In the genomic region with DNA sequence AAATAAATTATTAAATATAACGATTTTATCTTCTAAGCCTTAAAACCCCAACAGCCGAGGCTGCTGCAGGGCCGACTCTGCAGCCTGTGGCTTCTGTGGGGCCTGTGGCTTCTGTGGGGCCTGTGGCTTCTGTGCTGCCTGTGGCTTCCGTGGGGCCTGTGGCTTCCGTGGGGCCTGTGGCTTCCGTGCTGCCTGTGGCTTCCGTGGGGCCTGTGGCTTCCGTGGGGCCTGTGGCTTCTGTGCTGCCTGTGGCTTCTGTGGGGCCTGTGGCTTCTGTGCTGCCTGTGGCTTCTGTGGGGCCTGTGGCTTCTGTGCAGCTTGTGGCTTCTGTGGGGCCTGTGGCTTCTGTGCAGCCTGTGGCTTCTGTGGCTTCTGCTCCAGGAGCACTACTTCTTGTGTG, we compare ENCODE assay signal across 12 cellular contexts. TPM values are rescaled to one million over a fixed set of nuclear protein-coding genes. Genes with fewer than 3 reads are reported as not detected.
DNase-seq lines count a peak whose midpoint lies in the region; ATAC-seq, FAIRE-seq and TF ChIP-seq lines count a peak whose summit lies in the region.
"Not testable (repeated sequence)": the region's sequence is repeated elsewhere in the genome, so short reads cannot be mapped to it uniquely, and the experiment has no call there.
"Had no signal": no experiment of that assay in that cellular context is flagged by ENCODE, and none has a peak within 500 bp of the region (broad histone marks: within the 10 kb centered on the region; RNA-seq: fewer than 3 reads in every experiment).

No MANE protein-coding gene starts in this region.

- not testable (repeated sequence) for ATAC-seq in CD4-positive, alpha-beta T cell (ENCODE audit: poor library complexity); activated CD8-positive, alpha-beta memory T cell treated with anti-CD3 and anti-CD28 coated beads, Interleukin-2, amount 10 ng/mL, durations not matched to agents 7 days and 5 days

- not testable (repeated sequence) for H3K9ac ChIP-seq in kidney (ENCODE audit: low read length in 2 of 2)

- peak overlapping the region; percentile 30 for H3K27ac ChIP-seq in CD4-positive, alpha-beta T cell (ENCODE audit: low read depth, low read length)
- 0 out of 2 replicates have a peak overlapping the region, but pooled peaks have one; percentile 20 for H3K27ac ChIP-seq in RWPE1
- H3K27ac ChIP-seq in kidney (ENCODE audit: low read depth in 2 of 2, low read length in 2 of 2): not testable (repeated sequence)

- H3K4me3 Mint-ChIP-seq in CD4-positive, alpha-beta T cell; activated CD8-positive, alpha-beta memory T cell treated with anti-CD3 and anti-CD28 coated beads, Interleukin-2, amount 10 ng/mL, durations not matched to agents 7 days and 5 days; chondrocyte (ENCODE audit: unreplicated experiment): not testable (repeated sequence)

- TF ChIP-seq CTCF in CD4-positive, alpha-beta T cell (IDR thresholded peaks at IDR 0.05); RWPE1 (conservative IDR thresholded peaks at IDR 0.05; ENCODE audit: low read depth); chondrocyte (IDR thresholded peaks at IDR 0.05); kidney (IDR thresholded peaks at IDR 0.05; ENCODE audit: borderline replicate concordance, extremely low read depth, insufficient read depth): not testable (repeated sequence)

- intact Hi-C loops in CD4-positive, alpha-beta T cell (cut with DNase I, micrococcal nuclease); kidney (cut with DNase I): not testable (repeated sequence)

- peaks cover 46% of the 10 kb centered on the region for H3K36me3 Mint-ChIP-seq in CD4-positive, alpha-beta T cell (ENCODE audit: low read depth)
- peaks cover 38% of the 10 kb centered on the region for H3K36me3 Mint-ChIP-seq in activated CD8-positive, alpha-beta memory T cell treated with anti-CD3 and anti-CD28 coated beads, Interleukin-2, amount 10 ng/mL, durations not matched to agents 7 days and 5 days
- not testable (repeated sequence) for H3K36me3 Mint-ChIP-seq in chondrocyte (ENCODE audit: low read depth)

- CTCF ChIA-PET in CD4-positive, alpha-beta T cell (lab: Charles Lee): not testable (repeated sequence)
- CTCF ChIA-PET in RWPE1 (lab: Yijun Ruan, JAX): interaction anchor here (0.6 kb wide), 2 partner anchors 9 to 11 kb away, joined by 3 read pairs; no protein-coding TSS in a partner anchor
- CTCF ChIA-PET in activated CD8-positive, alpha-beta memory T cell treated with anti-CD3 and anti-CD28 coated beads, Interleukin-2, amount 10 ng/mL, durations not matched to agents 7 days and 5 days (lab: Charles Lee): interaction anchor here (0.9 to 1.0 kb wide), 2 partner anchors 40 to 46 kb away, joined by 3 read pairs; no protein-coding TSS in a partner anchor

- H3K27me3 Mint-ChIP-seq in CD4-positive, alpha-beta T cell; activated CD8-positive, alpha-beta memory T cell treated with anti-CD3 and anti-CD28 coated beads, Interleukin-2, amount 10 ng/mL, durations not matched to agents 7 days and 5 days; chondrocyte (ENCODE audit: low read depth): not testable (repeated sequence)

- DNase-seq in CD4-positive, alpha-beta T cell: peak in 4 of 10 experiments; percentile 7 to 48 (median 23)
- not testable (repeated sequence) for DNase-seq in RWPE1 (ENCODE audit: low spot score)
- peak; percentile 67 for DNase-seq in activated CD4-positive, CD25-positive, alpha-beta regulatory T cell treated with anti-CD3 and anti-CD28 coated beads, Interleukin-2, amount 50 U/mL, for 72 hours
- DNase-seq in activated CD8-positive, alpha-beta memory T cell treated with anti-CD3 and anti-CD28 coated beads, Interleukin-2, amount 10 ng/mL, durations not matched to agents 7 days and 5 days: peak; percentile 47
- DNase-seq in activated naive CD4-positive, alpha-beta T cell treated with Interleukin-2 at 50 U/mL for 16 hours: peak; percentile 10
- DNase-seq in chondrocyte (ENCODE audit: low spot score): peak; percentile 13
- DNase-seq in kidney: peak; percentile 51

- H3K4me1 Mint-ChIP-seq in CD4-positive, alpha-beta T cell (ENCODE audit: low read depth); chondrocyte (ENCODE audit: low read depth): not testable (repeated sequence)
- H3K4me1 Mint-ChIP-seq in activated CD8-positive, alpha-beta memory T cell treated with anti-CD3 and anti-CD28 coated beads, Interleukin-2, amount 10 ng/mL, durations not matched to agents 7 days and 5 days: peaks cover 16% of the 10 kb centered on the region

- not testable (repeated sequence) for FAIRE-seq in kidney (lab: Jason Lieb, UNC)

- H3K4me3 ChIP-seq in kidney (ENCODE audit: low read length in 2 of 2): not testable (repeated sequence)

- not testable (repeated sequence) for H3K9me3 Mint-ChIP-seq in CD4-positive, alpha-beta T cell; activated CD8-positive, alpha-beta memory T cell treated with anti-CD3 and anti-CD28 coated beads, Interleukin-2, amount 10 ng/mL, durations not matched to agents 7 days and 5 days (ENCODE audit: low read depth); chondrocyte (ENCODE audit: low read depth)

- not testable (repeated sequence) for H3K27me3 ChIP-seq in CD4-positive, alpha-beta T cell (ENCODE audit: control insufficient read depth, insufficient read depth, low read length)

- not testable (repeated sequence) for H3K9me3 ChIP-seq in CD4-positive, alpha-beta T cell (ENCODE audit: control insufficient read depth, low read length); kidney (ENCODE audit: control insufficient read depth in 1 of 2, low read length in 2 of 2)

- POLR2A ChIA-PET in CD4-positive, alpha-beta T cell (lab: Charles Lee); RWPE1 (lab: Yijun Ruan, JAX; ENCODE audit: low non-redundant PET): not testable (repeated sequence)

- H3K4me1 ChIP-seq in kidney (ENCODE audit: control insufficient read depth in 1 of 2, insufficient read depth in 1 of 2, low read depth in 1 of 2, low read length in 2 of 2): not testable (repeated sequence)

- not testable (repeated sequence) for H3K27ac Mint-ChIP-seq in CD4-positive, alpha-beta T cell; chondrocyte (ENCODE audit: unreplicated experiment)
- H3K27ac Mint-ChIP-seq in activated CD8-positive, alpha-beta memory T cell treated with anti-CD3 and anti-CD28 coated beads, Interleukin-2, amount 10 ng/mL, durations not matched to agents 7 days and 5 days: peak overlapping the region; percentile 63

- H3K36me3 ChIP-seq in kidney (ENCODE audit: control insufficient read depth in 1 of 2, insufficient read depth in 2 of 2, low read length in 2 of 2): peaks cover 9 to 34% of the 10 kb centered on the region in 2 donors

RNA-seq across cellular contexts. Expression of a gene that starts 25.2 kb away (rescaled TPM):
- 10 to 100 TPM; 32.9 to 34.0 TPM for total RNA-seq in CD4-positive, alpha-beta T cell
- 10 to 100 TPM; 16.3 to 19.3 TPM for total RNA-seq in activated CD8-positive, alpha-beta memory T cell treated with anti-CD3 and anti-CD28 coated beads, Interleukin-2, amount 10 ng/mL, durations not matched to agents 7 days and 5 days
- 7.8 to 8.5 TPM (median 7.9 TPM) in 3 replicates for total RNA-seq in chondrocyte
- total RNA-seq in kidney: 13.4 TPM
- 6.1 TPM for polyA plus RNA-seq in kidney (ENCODE audit: insufficient read depth, low read depth, low replicate concordance)

RNA-seq across cellular contexts. Expression of a gene that starts 27.6 kb away (rescaled TPM):
- total RNA-seq in CD4-positive, alpha-beta T cell: 10 to 100 TPM; 57.7 to 59.6 TPM
- total RNA-seq in activated CD8-positive, alpha-beta memory T cell treated with anti-CD3 and anti-CD28 coated beads, Interleukin-2, amount 10 ng/mL, durations not matched to agents 7 days and 5 days: 100 to 1,000 TPM; 139 to 285 TPM
- total RNA-seq in chondrocyte: 13.6 to 18.1 TPM (median 14.9 TPM) in 3 replicates
- total RNA-seq in kidney: 40.7 TPM
- polyA plus RNA-seq in kidney (ENCODE audit: insufficient read depth, low read depth, low replicate concordance): 3.2 TPM

RNA-seq across cellular contexts. Expression of a gene that starts 47.7 kb away (rescaled TPM):
- total RNA-seq in CD4-positive, alpha-beta T cell: 1 to 10 TPM; 1.7 to 1.8 TPM
- under 1 TPM; 0.14 to 0.35 TPM for total RNA-seq in activated CD8-positive, alpha-beta memory T cell treated with anti-CD3 and anti-CD28 coated beads, Interleukin-2, amount 10 ng/mL, durations not matched to agents 7 days and 5 days
- total RNA-seq in chondrocyte (0.25 to 0.38 TPM in 2 of 3 replicates, not detected in the other), kidney (1.6 TPM)
- 0.47 TPM for polyA plus RNA-seq in kidney (ENCODE audit: insufficient read depth, low read depth, low replicate concordance)
- total RNA-seq: M059J had no signal

RNA-seq across cellular contexts. Expression of a gene that starts 51.5 kb away (rescaled TPM):
- 100 to 1,000 TPM; 122 to 127 TPM for total RNA-seq in CD4-positive, alpha-beta T cell
- total RNA-seq in activated CD8-positive, alpha-beta memory T cell treated with anti-CD3 and anti-CD28 coated beads, Interleukin-2, amount 10 ng/mL, durations not matched to agents 7 days and 5 days: 10 to 100 TPM in 1 of 2 experiments, 1 to 10 TPM in 1; 8.0 to 15.9 TPM
- 7.8 to 15.0 TPM (median 7.8 TPM) in 3 replicates for total RNA-seq in chondrocyte
- 84.9 TPM for total RNA-seq in kidney
- 20.6 TPM for polyA plus RNA-seq in kidney (ENCODE audit: insufficient read depth, low read depth, low replicate concordance)

RNA-seq across cellular contexts. Expression of a gene that starts 54.1 kb away (rescaled TPM):
- total RNA-seq in CD4-positive, alpha-beta T cell: not detected
- not detected for total RNA-seq in activated CD8-positive, alpha-beta memory T cell treated with anti-CD3 and anti-CD28 coated beads, Interleukin-2, amount 10 ng/mL, durations not matched to agents 7 days and 5 days
- not detected in 3 replicates for total RNA-seq in chondrocyte
- total RNA-seq in kidney: 0.38 TPM
- polyA plus RNA-seq in kidney (ENCODE audit: insufficient read depth, low read depth, low replicate concordance): not detected
- total RNA-seq: A172; CD4-positive, alpha-beta memory T cell; K562; M059J; Peyer's patch had no signal
- polyA plus RNA-seq: CD4-positive, alpha-beta memory T cell had no signal
